Comparison of ENCODE assay signal across 1 cellular context in the genomic region with DNA sequence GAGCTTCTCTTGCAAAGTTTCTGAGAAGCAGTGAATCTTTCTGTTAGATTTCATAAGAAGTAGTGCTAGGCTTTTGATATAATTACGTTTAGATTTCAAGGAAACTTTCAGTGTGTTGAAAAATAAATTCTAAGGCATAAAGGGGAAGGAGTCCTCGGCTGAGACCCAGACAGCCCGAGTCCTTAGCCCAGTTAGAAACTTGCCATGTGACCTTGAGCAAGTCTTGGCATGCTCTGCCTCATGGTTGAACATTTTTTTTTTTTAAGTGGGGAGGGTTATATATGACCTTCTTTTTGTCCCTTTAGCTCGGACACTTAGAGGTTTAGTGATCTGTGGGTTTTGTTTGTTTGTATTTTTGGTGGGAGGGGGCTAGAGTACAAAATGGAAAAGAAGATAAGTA.
TF ChIP-seq lines count a peak whose summit lies in the region.

No MANE protein-coding gene starts in this region.

TF ChIP-seq in K562, 482 proteins besides CTCF, POLR2A, EP300 and RAD21:
- TF ChIP-seq, protein P1, sequence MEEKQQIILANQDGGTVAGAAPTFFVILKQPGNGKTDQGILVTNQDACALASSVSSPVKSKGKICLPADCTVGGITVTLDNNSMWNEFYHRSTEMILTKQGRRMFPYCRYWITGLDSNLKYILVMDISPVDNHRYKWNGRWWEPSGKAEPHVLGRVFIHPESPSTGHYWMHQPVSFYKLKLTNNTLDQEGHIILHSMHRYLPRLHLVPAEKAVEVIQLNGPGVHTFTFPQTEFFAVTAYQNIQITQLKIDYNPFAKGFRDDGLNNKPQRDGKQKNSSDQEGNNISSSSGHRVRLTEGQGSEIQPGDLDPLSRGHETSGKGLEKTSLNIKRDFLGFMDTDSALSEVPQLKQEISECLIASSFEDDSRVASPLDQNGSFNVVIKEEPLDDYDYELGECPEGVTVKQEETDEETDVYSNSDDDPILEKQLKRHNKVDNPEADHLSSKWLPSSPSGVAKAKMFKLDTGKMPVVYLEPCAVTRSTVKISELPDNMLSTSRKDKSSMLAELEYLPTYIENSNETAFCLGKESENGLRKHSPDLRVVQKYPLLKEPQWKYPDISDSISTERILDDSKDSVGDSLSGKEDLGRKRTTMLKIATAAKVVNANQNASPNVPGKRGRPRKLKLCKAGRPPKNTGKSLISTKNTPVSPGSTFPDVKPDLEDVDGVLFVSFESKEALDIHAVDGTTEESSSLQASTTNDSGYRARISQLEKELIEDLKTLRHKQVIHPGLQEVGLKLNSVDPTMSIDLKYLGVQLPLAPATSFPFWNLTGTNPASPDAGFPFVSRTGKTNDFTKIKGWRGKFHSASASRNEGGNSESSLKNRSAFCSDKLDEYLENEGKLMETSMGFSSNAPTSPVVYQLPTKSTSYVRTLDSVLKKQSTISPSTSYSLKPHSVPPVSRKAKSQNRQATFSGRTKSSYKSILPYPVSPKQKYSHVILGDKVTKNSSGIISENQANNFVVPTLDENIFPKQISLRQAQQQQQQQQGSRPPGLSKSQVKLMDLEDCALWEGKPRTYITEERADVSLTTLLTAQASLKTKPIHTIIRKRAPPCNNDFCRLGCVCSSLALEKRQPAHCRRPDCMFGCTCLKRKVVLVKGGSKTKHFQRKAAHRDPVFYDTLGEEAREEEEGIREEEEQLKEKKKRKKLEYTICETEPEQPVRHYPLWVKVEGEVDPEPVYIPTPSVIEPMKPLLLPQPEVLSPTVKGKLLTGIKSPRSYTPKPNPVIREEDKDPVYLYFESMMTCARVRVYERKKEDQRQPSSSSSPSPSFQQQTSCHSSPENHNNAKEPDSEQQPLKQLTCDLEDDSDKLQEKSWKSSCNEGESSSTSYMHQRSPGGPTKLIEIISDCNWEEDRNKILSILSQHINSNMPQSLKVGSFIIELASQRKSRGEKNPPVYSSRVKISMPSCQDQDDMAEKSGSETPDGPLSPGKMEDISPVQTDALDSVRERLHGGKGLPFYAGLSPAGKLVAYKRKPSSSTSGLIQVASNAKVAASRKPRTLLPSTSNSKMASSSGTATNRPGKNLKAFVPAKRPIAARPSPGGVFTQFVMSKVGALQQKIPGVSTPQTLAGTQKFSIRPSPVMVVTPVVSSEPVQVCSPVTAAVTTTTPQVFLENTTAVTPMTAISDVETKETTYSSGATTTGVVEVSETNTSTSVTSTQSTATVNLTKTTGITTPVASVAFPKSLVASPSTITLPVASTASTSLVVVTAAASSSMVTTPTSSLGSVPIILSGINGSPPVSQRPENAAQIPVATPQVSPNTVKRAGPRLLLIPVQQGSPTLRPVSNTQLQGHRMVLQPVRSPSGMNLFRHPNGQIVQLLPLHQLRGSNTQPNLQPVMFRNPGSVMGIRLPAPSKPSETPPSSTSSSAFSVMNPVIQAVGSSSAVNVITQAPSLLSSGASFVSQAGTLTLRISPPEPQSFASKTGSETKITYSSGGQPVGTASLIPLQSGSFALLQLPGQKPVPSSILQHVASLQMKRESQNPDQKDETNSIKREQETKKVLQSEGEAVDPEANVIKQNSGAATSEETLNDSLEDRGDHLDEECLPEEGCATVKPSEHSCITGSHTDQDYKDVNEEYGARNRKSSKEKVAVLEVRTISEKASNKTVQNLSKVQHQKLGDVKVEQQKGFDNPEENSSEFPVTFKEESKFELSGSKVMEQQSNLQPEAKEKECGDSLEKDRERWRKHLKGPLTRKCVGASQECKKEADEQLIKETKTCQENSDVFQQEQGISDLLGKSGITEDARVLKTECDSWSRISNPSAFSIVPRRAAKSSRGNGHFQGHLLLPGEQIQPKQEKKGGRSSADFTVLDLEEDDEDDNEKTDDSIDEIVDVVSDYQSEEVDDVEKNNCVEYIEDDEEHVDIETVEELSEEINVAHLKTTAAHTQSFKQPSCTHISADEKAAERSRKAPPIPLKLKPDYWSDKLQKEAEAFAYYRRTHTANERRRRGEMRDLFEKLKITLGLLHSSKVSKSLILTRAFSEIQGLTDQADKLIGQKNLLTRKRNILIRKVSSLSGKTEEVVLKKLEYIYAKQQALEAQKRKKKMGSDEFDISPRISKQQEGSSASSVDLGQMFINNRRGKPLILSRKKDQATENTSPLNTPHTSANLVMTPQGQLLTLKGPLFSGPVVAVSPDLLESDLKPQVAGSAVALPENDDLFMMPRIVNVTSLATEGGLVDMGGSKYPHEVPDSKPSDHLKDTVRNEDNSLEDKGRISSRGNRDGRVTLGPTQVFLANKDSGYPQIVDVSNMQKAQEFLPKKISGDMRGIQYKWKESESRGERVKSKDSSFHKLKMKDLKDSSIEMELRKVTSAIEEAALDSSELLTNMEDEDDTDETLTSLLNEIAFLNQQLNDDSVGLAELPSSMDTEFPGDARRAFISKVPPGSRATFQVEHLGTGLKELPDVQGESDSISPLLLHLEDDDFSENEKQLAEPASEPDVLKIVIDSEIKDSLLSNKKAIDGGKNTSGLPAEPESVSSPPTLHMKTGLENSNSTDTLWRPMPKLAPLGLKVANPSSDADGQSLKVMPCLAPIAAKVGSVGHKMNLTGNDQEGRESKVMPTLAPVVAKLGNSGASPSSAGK (IDR thresholded peaks at IDR 0.05): 0 out of 2 replicates have a peak, but pooled peaks have one; percentile 26
- TF ChIP-seq MYBL2 (IDR thresholded peaks at IDR 0.05; ENCODE audit: low read depth) (no peak), MYBL2 (CRISPR knock-in tag; IDR thresholded peaks at IDR 0.05; ENCODE audit: borderline replicate concordance) (no peak), TCFL5 (CRISPR knock-in tag; conservative IDR thresholded peaks at IDR 0.05) (no peak)
